ENCODE assay signal across 22 cellular contexts in genomic region chr5:51395666-51396356, GRCh38. TPM values are rescaled to one million over a fixed set of nuclear protein-coding genes. Genes with fewer than 3 reads are reported as not detected.
"Had no signal": no experiment of that assay in that cellular context is flagged by ENCODE, and none has a peak within 500 bp of the region (broad histone marks: within the 10 kb centered on the region; RNA-seq: fewer than 3 reads in every experiment).

No MANE protein-coding gene starts in this region.

- DNase-seq: activated CD4-positive, alpha-beta T cell treated with anti-CD3 and anti-CD28 coated beads for 48 hours; activated CD8-positive, alpha-beta memory T cell treated with anti-CD3 and anti-CD28 coated beads, Interleukin-2, amount 50 U/mL, for 48 hours; activated CD8-positive, alpha-beta T cell treated with anti-CD3 and anti-CD28 coated beads, Interleukin-2, amount 10 ng/mL, durations not matched to agents 7 days and 5 days; activated gamma-delta T cell; activated T-cell treated with anti-CD3 and anti-CD28 coated beads, Interleukin-2, amount 50 U/mL, for 72 hours; dorsolateral prefrontal cortex; esophagus squamous epithelium; immature natural killer cell; mesendoderm; nucleus accumbens; posterior cingulate gyrus; stimulated activated CD4-positive, alpha-beta T cell treated with anti-CD3 and anti-CD28 coated beads, Interleukin-4, amount 100 ng/mL, for 24 hours; stimulated activated CD8-positive, alpha-beta memory T cell treated with anti-CD3 and anti-CD28 coated beads, Interleukin-4, amount 100 ng/mL, for 48 hours; stimulated activated naive CD4-positive, alpha-beta T cell treated with Interleukin-2 at 50 U/mL for 16 hours; transverse colon had no signal

- H3K27ac Mint-ChIP-seq: activated CD8-positive, alpha-beta T cell treated with anti-CD3 and anti-CD28 coated beads, Interleukin-2, amount 10 ng/mL, durations not matched to agents 7 days and 5 days; activated naive CD4-positive, alpha-beta T cell treated with anti-CD3 and anti-CD28 coated beads, Interleukin-2, amount 50 U/mL, for 72 hours; activated T-cell treated with anti-CD3 and anti-CD28 coated beads, Interleukin-2, amount 50 U/mL, for 72 hours; immature natural killer cell; nephron; WTC11 had no signal

- H3K4me3 ChIP-seq: dorsolateral prefrontal cortex, esophagus squamous epithelium, transverse colon had no signal

- H3K36me3 ChIP-seq: esophagus squamous epithelium, transverse colon had no signal

- H3K36me3 Mint-ChIP-seq: immature natural killer cell, WTC11 had no signal

- H3K9me3 ChIP-seq: esophagus squamous epithelium, transverse colon had no signal

- ATAC-seq: activated CD8-positive, alpha-beta T cell treated with anti-CD3 and anti-CD28 coated beads, Interleukin-2, amount 10 ng/mL, durations not matched to agents 7 days and 5 days; activated naive CD4-positive, alpha-beta T cell treated with anti-CD3 and anti-CD28 coated beads, Interleukin-2, amount 50 U/mL, for 72 hours; activated T-cell treated with anti-CD3 and anti-CD28 coated beads, Interleukin-2, amount 50 U/mL, for 72 hours had no signal

- H3K4me3 Mint-ChIP-seq: activated CD8-positive, alpha-beta T cell treated with anti-CD3 and anti-CD28 coated beads, Interleukin-2, amount 10 ng/mL, durations not matched to agents 7 days and 5 days; activated T-cell treated with anti-CD3 and anti-CD28 coated beads, Interleukin-2, amount 50 U/mL, for 72 hours; immature natural killer cell; nephron; WTC11 had no signal

- H3K4me1 Mint-ChIP-seq: immature natural killer cell, nephron had no signal

- H3K9me3 Mint-ChIP-seq: nephron, WTC11 had no signal

RNA-seq across cellular contexts. Expression of gene ISL1, which starts 12.6 kb away (rescaled TPM):
- total RNA-seq: activated CD8-positive, alpha-beta T cell treated with anti-CD3 and anti-CD28 coated beads, Interleukin-2, amount 10 ng/mL, durations not matched to agents 7 days and 5 days; activated naive CD4-positive, alpha-beta T cell treated with anti-CD3 and anti-CD28 coated beads, Interleukin-2, amount 50 U/mL, for 72 hours; activated T-cell treated with anti-CD3 and anti-CD28 coated beads, Interleukin-2, amount 50 U/mL, for 72 hours; cardiac septum; dorsolateral prefrontal cortex; fibroblast of villous mesenchyme; glomerular endothelial cell; T-helper 2 cell treated with Interferon-gamma antibody and Interleukin-4, amounts not matched to agents 100 ng/mL and 5 ng/mL, for 36 hours; WTC11 had no signal
- polyA plus RNA-seq: immature natural killer cell had no signal
